12 cellular contexts compared by ENCODE assay signal in genomic region chr14:29310210-29310609, GRCh38.
DNase-seq lines count a peak whose midpoint lies in the region; ATAC-seq and TF ChIP-seq lines count a peak whose summit lies in the region.
"Had no signal": no experiment of that assay in that cellular context is flagged by ENCODE, and none has a peak within 500 bp of the region (broad histone marks: within the 10 kb centered on the region; RNA-seq: fewer than 3 reads in every experiment).

No MANE protein-coding gene starts in this region.

- H3K4me1 ChIP-seq in SK-N-SH (ENCODE audit: control insufficient read depth in 1 of 2, insufficient read depth in 2 of 2, low read depth in 1 of 2, low read length in 1 of 2) (no peaks in the 10 kb centered on the region), RWPE2 (ENCODE audit: insufficient read depth, poor library complexity, severe bottlenecking) (peaks cover 17% of the 10 kb centered on the region)
- H3K4me1 ChIP-seq: BE2C had no signal

- CTCF ChIA-PET in SK-N-SH (lab: Yijun Ruan, JAX), result interaction anchor here (1.0 kb wide), 1 partner anchor 9 kb away, joined by 3 read pairs; no protein-coding TSS in a partner anchor

- H3K79me2 ChIP-seq in SK-N-SH (ENCODE audit: insufficient read depth), result no peaks in the 10 kb centered on the region

- no peaks in the 10 kb centered on the region for H3K27me3 Mint-ChIP-seq in progenitor cell of endocrine pancreas
- H3K27me3 Mint-ChIP-seq: CD4-positive, alpha-beta memory T cell had no signal

- no peak overlapping the region for H3K4me2 ChIP-seq in SK-N-SH

- H3K4me3 Mint-ChIP-seq in progenitor cell of endocrine pancreas (ENCODE audit: low read depth), result no peak overlapping the region
- H3K4me3 Mint-ChIP-seq: CD4-positive, alpha-beta memory T cell had no signal

- no peaks in the 10 kb centered on the region for H3K9me2 ChIP-seq in SK-N-SH

- H3K9me3 Mint-ChIP-seq in progenitor cell of endocrine pancreas (ENCODE audit: low read depth), result no peaks in the 10 kb centered on the region

- no peaks in the 10 kb centered on the region for H3K9me3 ChIP-seq in SK-N-SH
- H3K9me3 ChIP-seq in RWPE2 (ENCODE audit: severe bottlenecking), result no peaks in the 10 kb centered on the region
- H3K9me3 ChIP-seq: BE2C had no signal

- no peak overlapping the region for H2AFZ ChIP-seq in SK-N-SH (ENCODE audit: low read depth)

- no peak overlapping the region for H3K27ac Mint-ChIP-seq in progenitor cell of endocrine pancreas
- H3K27ac Mint-ChIP-seq: CD4-positive, alpha-beta memory T cell had no signal

- no peaks in the 10 kb centered on the region for H3K36me3 Mint-ChIP-seq in progenitor cell of endocrine pancreas (ENCODE audit: insufficient read depth)
- H3K36me3 Mint-ChIP-seq: CD4-positive, alpha-beta memory T cell had no signal

- H3F3A ChIP-seq in SK-N-SH (replicated peaks; ENCODE audit: insufficient read depth), result peaks cover 15% of the 10 kb centered on the region

- H3K9ac ChIP-seq in SK-N-SH, result no peak overlapping the region

- DNase-seq in SK-N-SH (no peak), NCI-H2171 (lab: John Stamatoyannopoulos, UW) (peak; percentile 43), RWPE2 (ENCODE audit: low spot score) (no peak), progenitor cell of endocrine pancreas (ENCODE audit: low spot score, unreplicated experiment) (no peak)
- DNase-seq: BE2C; CD4-positive, alpha-beta memory T cell; DND-41 had no signal

- no peak for ATAC-seq in SK-N-SH treated with all-trans-retinoic acid at 6 μM for 48 hours
- ATAC-seq in RWPE2 (ENCODE audit: low read depth), result no peak
- ATAC-seq in GM19023 (IDR thresholded peaks at IDR 0.05; ENCODE audit: unreplicated experiment), result no peak
- no peak for ATAC-seq in activated CD4-positive, CD25-positive, alpha-beta regulatory T cell treated with anti-CD3 and anti-CD28 coated beads, Interleukin-2, amount 50 U/mL, for 24 hours
- ATAC-seq: HCT116 had no signal

- H3K27ac ChIP-seq in SK-N-SH (ENCODE audit: low read depth in 2 of 2, low read length in 1 of 2), result peak overlapping the region in 1 of 2 experiments; percentile 42; a peak in 1 of 4 replicates
- peak overlapping the region; percentile 48 for H3K27ac ChIP-seq in RWPE2 (ENCODE audit: poor library complexity, severe bottlenecking)
- H3K27ac ChIP-seq: C4-2B had no signal

- no peaks in the 10 kb centered on the region for H4K20me1 ChIP-seq in SK-N-SH (ENCODE audit: insufficient read depth)

- no peak overlapping the region for H3K4me3 ChIP-seq in SK-N-SH (ENCODE audit: low read depth in 2 of 2, low read length in 1 of 2)
- no peak overlapping the region for H3K4me3 ChIP-seq in RWPE2 (ENCODE audit: severe bottlenecking)

- H3K36me3 ChIP-seq in SK-N-SH (replicated peaks in 1 of 2; ENCODE audit: control insufficient read depth in 1 of 2, insufficient read depth in 2 of 2, low read length in 1 of 2) (no peaks in the 10 kb centered on the region), RWPE2 (ENCODE audit: low read depth) (no peaks in the 10 kb centered on the region)
- H3K36me3 ChIP-seq: BE2C had no signal

- POLR2A ChIA-PET in SK-N-SH (lab: Yijun Ruan, JAX), result no interaction called here

- TF ChIP-seq RAD21 in SK-N-SH (IDR thresholded peaks at IDR 0.05; ENCODE audit: low read length), result no peak

- no peaks in the 10 kb centered on the region for H3K4me1 Mint-ChIP-seq in progenitor cell of endocrine pancreas (ENCODE audit: low read depth)
- H3K4me1 Mint-ChIP-seq: CD4-positive, alpha-beta memory T cell had no signal

- TF ChIP-seq CTCF in SK-N-SH (IDR thresholded peaks at IDR 0.05), result no peak
- no peak for TF ChIP-seq CTCF in RWPE2 (IDR thresholded peaks at IDR 0.05; ENCODE audit: poor library complexity, severe bottlenecking)
- no peak for TF ChIP-seq CTCF in progenitor cell of endocrine pancreas (IDR thresholded peaks at IDR 0.05; ENCODE audit: unreplicated experiment)

- no peak for TF ChIP-seq EP300 in SK-N-SH (IDR thresholded peaks at IDR 0.05; ENCODE audit: borderline replicate concordance in 1 of 2, low read depth in 1 of 2, low read length in 1 of 2)

- no peaks in the 10 kb centered on the region for H3K27me3 ChIP-seq in SK-N-SH (ENCODE audit: insufficient read depth)
- no peaks in the 10 kb centered on the region for H3K27me3 ChIP-seq in RWPE2 (ENCODE audit: insufficient read depth, poor library complexity, severe bottlenecking)
- H3K27me3 ChIP-seq: BE2C had no signal

TF ChIP-seq in SK-N-SH, 30 proteins besides CTCF, POLR2A, EP300 and RAD21:
- peak; percentile 72 for TF ChIP-seq PBX3 (IDR thresholded peaks at IDR 0.05)
- peak; percentile 30 for TF ChIP-seq TCF12 (IDR thresholded peaks at IDR 0.05)
- no peak for TF ChIP-seq SIN3A (IDR thresholded peaks at IDR 0.05; ENCODE audit: borderline replicate concordance, low read depth, low read length)

TF ChIP-seq in SK-N-SH treated with all-trans-retinoic acid at 6 μM for 48 hours, 23 proteins besides CTCF, POLR2A, EP300 and RAD21 (continues in another document):
- TF ChIP-seq ZNF565 (CRISPR knock-in tag; conservative IDR thresholded peaks at IDR 0.05; ENCODE audit: low read depth) (no peak), TCF4 (CRISPR knock-in tag; IDR thresholded peaks at IDR 0.05; ENCODE audit: borderline replicate concordance) (no peak), ESRRG (CRISPR knock-in tag; IDR thresholded peaks at IDR 0.05) (no peak), OSR1 (CRISPR knock-in tag; IDR thresholded peaks at IDR 0.05) (no peak), ZNF8 (CRISPR knock-in tag; IDR thresholded peaks at IDR 0.05) (no peak), POU6F1 (CRISPR knock-in tag; IDR thresholded peaks at IDR 0.05; ENCODE audit: borderline replicate concordance, low read depth) (no peak), CSDC2 (CRISPR knock-in tag; IDR thresholded peaks at IDR 0.05) (no peak), CREB5 (CRISPR knock-in tag; IDR thresholded peaks at IDR 0.05; ENCODE audit: low read depth) (no peak), ARNTL (CRISPR knock-in tag; IDR thresholded peaks at IDR 0.05; ENCODE audit: borderline replicate concordance, low read depth) (no peak), PATZ1 (CRISPR knock-in tag; IDR thresholded peaks at IDR 0.05; ENCODE audit: borderline replicate concordance) (no peak), SNAI2 (CRISPR knock-in tag; IDR thresholded peaks at IDR 0.05) (no peak), ZC3H10 (CRISPR knock-in tag; IDR thresholded peaks at IDR 0.05) (no peak)
